In genomic region chr6:118103381-118104105, GRCh38 we compare ENCODE assay signal across 26 cellular contexts.
"Had no signal": no experiment of that assay in that cellular context is flagged by ENCODE, and none has a peak within 500 bp of the region (broad histone marks: within the 10 kb centered on the region; RNA-seq: fewer than 3 reads in every experiment).

No MANE protein-coding gene starts in this region.

- H3K27ac ChIP-seq: coronary artery, dorsolateral prefrontal cortex, neutrophil, stomach, suprapubic skin, tibial nerve, VCaP had no signal

- H3K27ac Mint-ChIP-seq: activated naive CD8-positive, alpha-beta T cell; activated T-cell treated with anti-CD3 and anti-CD28 coated beads, Interleukin-2, amount 50 U/mL, for 72 hours; natural killer cell treated with Interleukin-12 subunit alpha and Interleukin-12 subunit beta and Interleukin-15 and Interleukin-18, amount 100 ng/mL, for 72 hours; stimulated activated naive B cell treated with anti-CD40 and anti-IgM and Interleukin-4, amounts not matched to agents 10 μg/mL and 1 μg/mL and 100 μg/mL, for 72 hours; T-helper 1 cell treated with Interleukin-12 subunit alpha and Interleukin-12 subunit beta and Interleukin-4 antibody, amounts not matched to agents 30 μg/mL and 1 μg/mL, for 36 hours had no signal

- H3K27me3 ChIP-seq: dorsolateral prefrontal cortex, neutrophil, stomach, suprapubic skin, tibial nerve had no signal

- H3K4me1 ChIP-seq: stomach, suprapubic skin had no signal

- DNase-seq: activated CD4-positive, alpha-beta T cell treated with anti-CD3 and anti-CD28 coated beads for 4 hours; activated CD4-positive, alpha-beta T cell treated with anti-CD3 and anti-CD28 coated beads, Interleukin-2, amount 50 U/mL, for 4 hours; activated naive CD4-positive, alpha-beta T cell; activated T-cell treated with anti-CD3 and anti-CD28 coated beads for 4 hours; activated T-cell treated with anti-CD3 and anti-CD28 coated beads, Interleukin-2, amount 50 U/mL, for 72 hours; anterior cingulate cortex; dorsolateral prefrontal cortex; effector memory CD4-positive, alpha-beta T cell; erythroblast; mucosa of descending colon; stimulated activated CD4-positive, alpha-beta T cell treated with anti-CD3 and anti-CD28 coated beads, Interleukin-15, amount 100 ng/mL, for 24 hours; stimulated activated CD4-positive, alpha-beta T cell treated with anti-CD3 and anti-CD28 coated beads, Interleukin-2, amount 100 ng/mL, for 24 hours; stimulated activated naive B cell treated with anti-CD40 and anti-IgM and Interleukin-4, amounts not matched to agents 10 μg/mL and 1 μg/mL and 100 μg/mL, for 72 hours; stomach; SW 1271; T-helper 9 cell had no signal

- H3K9me3 ChIP-seq: mucosa of descending colon, neutrophil, suprapubic skin, tibial nerve had no signal

- H3K4me3 ChIP-seq: coronary artery, dorsolateral prefrontal cortex, lung, mucosa of descending colon, stomach, suprapubic skin, tibial nerve had no signal

- H3K36me3 ChIP-seq: neutrophil, stomach, suprapubic skin, tibial nerve had no signal

- H3K36me3 Mint-ChIP-seq: activated naive CD8-positive, alpha-beta T cell; natural killer cell treated with Interleukin-12 subunit alpha and Interleukin-12 subunit beta and Interleukin-15 and Interleukin-18, amount 100 ng/mL, for 72 hours; stimulated activated naive B cell treated with anti-CD40 and anti-IgM and Interleukin-4, amounts not matched to agents 10 μg/mL and 1 μg/mL and 100 μg/mL, for 72 hours had no signal

- H3K9me3 Mint-ChIP-seq: activated T-cell treated with anti-CD3 and anti-CD28 coated beads, Interleukin-2, amount 50 U/mL, for 72 hours; natural killer cell treated with Interleukin-12 subunit alpha and Interleukin-12 subunit beta and Interleukin-15 and Interleukin-18, amount 100 ng/mL, for 72 hours had no signal

- ATAC-seq: activated T-cell treated with anti-CD3 and anti-CD28 coated beads, Interleukin-2, amount 50 U/mL, for 72 hours; left lobe of liver; mucosa of descending colon; natural killer cell treated with Interleukin-12 subunit alpha and Interleukin-12 subunit beta and Interleukin-15 and Interleukin-18, amount 100 ng/mL, for 72 hours; stimulated activated naive B cell treated with anti-CD40 and anti-IgM and Interleukin-4, amounts not matched to agents 10 μg/mL and 1 μg/mL and 100 μg/mL, for 72 hours had no signal
